Comparison of ENCODE assay signal across 1 cellular context in genomic region chr14:87993485-87993809, GRCh38.
TF ChIP-seq lines count a peak whose summit lies in the region.

No MANE protein-coding gene starts in this region.

TF ChIP-seq in IMR-90, 13 proteins besides CTCF, POLR2A, EP300 and RAD21:
- TF ChIP-seq USF2 (IDR thresholded peaks at IDR 0.05; ENCODE audit: low read depth, low read length) = no peak
- TF ChIP-seq NFE2L2 (IDR thresholded peaks at IDR 0.05; ENCODE audit: low read depth, low read length) = no peak
- TF ChIP-seq MXI1 (IDR thresholded peaks at IDR 0.05; ENCODE audit: borderline replicate concordance, low read depth, low read length) = no peak
- no peak for TF ChIP-seq CHD1 (IDR thresholded peaks at IDR 0.05; ENCODE audit: low read depth, low read length)
- no peak for TF ChIP-seq MAFK (IDR thresholded peaks at IDR 0.05; ENCODE audit: low read depth, low read length)
- no peak for TF ChIP-seq BHLHE40 (IDR thresholded peaks at IDR 0.05; ENCODE audit: low read depth, low read length)
- no peak for TF ChIP-seq FOS (IDR thresholded peaks at IDR 0.05; ENCODE audit: low read depth, low read length)
- TF ChIP-seq SMC3 (IDR thresholded peaks at IDR 0.05; ENCODE audit: low read depth, low read length) = no peak
- TF ChIP-seq RFX5 (IDR thresholded peaks at IDR 0.05; ENCODE audit: low read depth, low read length) = no peak
- TF ChIP-seq MAZ (IDR thresholded peaks at IDR 0.05; ENCODE audit: borderline replicate concordance, low read depth, low read length) = no peak
- no peak for TF ChIP-seq RCOR1 (IDR thresholded peaks at IDR 0.05; ENCODE audit: insufficient replicate concordance, low read length)
- TF ChIP-seq ELK1 (IDR thresholded peaks at IDR 0.05; ENCODE audit: borderline replicate concordance, low read depth, low read length) = no peak
TF ChIP-seq in IMR-90: peak in this region for 0.
